17 cellular contexts compared by ENCODE assay signal in genomic region chr2:100000915-100001707, GRCh38.
A peak's percentile ranks its signal among the peaks of the same experiment; 100 is the strongest.
DNase-seq lines count a peak whose midpoint lies in the region; ATAC-seq lines count a peak whose summit lies in the region.
"Had no signal": no experiment of that assay in that cellular context is flagged by ENCODE, and none has a peak within 500 bp of the region (broad histone marks: within the 10 kb centered on the region; RNA-seq: fewer than 3 reads in every experiment).

No MANE protein-coding gene starts in this region.

- no peaks in the 10 kb centered on the region for H3K9me3 Mint-ChIP-seq in activated T-cell treated with anti-CD3 and anti-CD28 coated beads, Interleukin-2, amount 50 U/mL, for 4 hours
- no peaks in the 10 kb centered on the region for H3K9me3 Mint-ChIP-seq in activated CD8-positive, alpha-beta T cell treated with anti-CD3 and anti-CD28 coated beads, Interleukin-2, amount 10 ng/mL, durations not matched to agents 7 days and 5 days (ENCODE audit: insufficient read depth)
- H3K9me3 Mint-ChIP-seq in stimulated activated memory B cell treated with anti-CD40 and anti-IgM and Interleukin-4, amounts not matched to agents 10 μg/mL and 1 μg/mL and 100 μg/mL, for 72 hours: no peaks in the 10 kb centered on the region
- H3K9me3 Mint-ChIP-seq: stimulated activated naive CD8-positive, alpha-beta T cell treated with anti-CD3 and anti-CD28 coated beads, Interleukin-15, Interleukin-2, amounts not matched to agents 100 ng/mL and 50 ng/mL, for 24 hours had no signal

- H3K4me3 Mint-ChIP-seq in activated T-cell treated with anti-CD3 and anti-CD28 coated beads, Interleukin-2, amount 50 U/mL, for 4 hours: peak overlapping the region; percentile 49
- H3K4me3 Mint-ChIP-seq in activated CD8-positive, alpha-beta T cell treated with anti-CD3 and anti-CD28 coated beads, Interleukin-2, amount 10 ng/mL, durations not matched to agents 7 days and 5 days: peak overlapping the region; percentile 29
- no peak overlapping the region for H3K4me3 Mint-ChIP-seq in stimulated activated memory B cell treated with anti-CD40 and anti-IgM and Interleukin-4, amounts not matched to agents 10 μg/mL and 1 μg/mL and 100 μg/mL, for 72 hours
- H3K4me3 Mint-ChIP-seq: stimulated activated naive CD8-positive, alpha-beta T cell treated with anti-CD3 and anti-CD28 coated beads, Interleukin-15, Interleukin-2, amounts not matched to agents 100 ng/mL and 50 ng/mL, for 24 hours had no signal

- no peak for DNase-seq in activated T-cell treated with anti-CD3 and anti-CD28 coated beads, Interleukin-2, amount 50 U/mL, for 4 hours
- DNase-seq in activated T-cell treated with anti-CD3 and anti-CD28 coated beads, Interleukin-2, amount 50 U/mL, for 48 hours: no peak
- no peak for DNase-seq in activated CD8-positive, alpha-beta T cell treated with anti-CD3 and anti-CD28 coated beads, Interleukin-2, amount 10 ng/mL, durations not matched to agents 7 days and 5 days
- no peak for DNase-seq in SHP77 (lab: John Stamatoyannopoulos, UW)
- no peak for DNase-seq in NOMO-1 treated with DMSO at 0.1 percent for 48 hours (lab: John Stamatoyannopoulos, UW; ENCODE audit: unreplicated experiment)
- DNase-seq: activated gamma-delta T cell; amygdala; central memory CD4-positive, alpha-beta T cell; effector CD4-positive, alpha-beta T cell; glutamatergic neuron; NCI-H69; occipital lobe had no signal

- peaks cover 7% of the 10 kb centered on the region for H3K4me1 Mint-ChIP-seq in activated T-cell treated with anti-CD3 and anti-CD28 coated beads, Interleukin-2, amount 50 U/mL, for 4 hours (ENCODE audit: low read depth)
- peaks cover 6% of the 10 kb centered on the region for H3K4me1 Mint-ChIP-seq in activated CD8-positive, alpha-beta T cell treated with anti-CD3 and anti-CD28 coated beads, Interleukin-2, amount 10 ng/mL, durations not matched to agents 7 days and 5 days (ENCODE audit: low read depth)
- H3K4me1 Mint-ChIP-seq in stimulated activated memory B cell treated with anti-CD40 and anti-IgM and Interleukin-4, amounts not matched to agents 10 μg/mL and 1 μg/mL and 100 μg/mL, for 72 hours: peaks cover 12% of the 10 kb centered on the region

- POLR2A ChIA-PET in activated CD8-positive, alpha-beta T cell treated with anti-CD3 and anti-CD28 coated beads, Interleukin-2, amount 10 ng/mL, durations not matched to agents 7 days and 5 days (lab: Charles Lee): no interaction called here

- no peak overlapping the region for H3K27ac Mint-ChIP-seq in activated CD8-positive, alpha-beta T cell treated with anti-CD3 and anti-CD28 coated beads, Interleukin-2, amount 10 ng/mL, durations not matched to agents 7 days and 5 days
- peak overlapping the region; percentile 60 for H3K27ac Mint-ChIP-seq in stimulated activated memory B cell treated with anti-CD40 and anti-IgM and Interleukin-4, amounts not matched to agents 10 μg/mL and 1 μg/mL and 100 μg/mL, for 72 hours
- H3K27ac Mint-ChIP-seq: stimulated activated naive CD8-positive, alpha-beta T cell treated with anti-CD3 and anti-CD28 coated beads, Interleukin-15, Interleukin-2, amounts not matched to agents 100 ng/mL and 50 ng/mL, for 24 hours had no signal

- ATAC-seq in activated T-cell treated with anti-CD3 and anti-CD28 coated beads, Interleukin-2, amount 50 U/mL, for 4 hours: no peak
- peak; percentile 41 for ATAC-seq in HG03565 (IDR thresholded peaks at IDR 0.05; ENCODE audit: unreplicated experiment)
- ATAC-seq in activated CD8-positive, alpha-beta T cell treated with anti-CD3 and anti-CD28 coated beads, Interleukin-2, amount 10 ng/mL, durations not matched to agents 7 days and 5 days: no peak
- no peak for ATAC-seq in stimulated activated memory B cell treated with anti-CD40 and anti-IgM and Interleukin-4, amounts not matched to agents 10 μg/mL and 1 μg/mL and 100 μg/mL, for 72 hours
- no peak for ATAC-seq in HG02884 (IDR thresholded peaks at IDR 0.05; ENCODE audit: unreplicated experiment)
- ATAC-seq: SK-N-SH treated with all-trans-retinoic acid at 6 μM for 48 hours had no signal

- CTCF ChIA-PET in activated CD8-positive, alpha-beta T cell treated with anti-CD3 and anti-CD28 coated beads, Interleukin-2, amount 10 ng/mL, durations not matched to agents 7 days and 5 days (lab: Charles Lee): no interaction called here

- no peaks in the 10 kb centered on the region for H3K36me3 Mint-ChIP-seq in activated T-cell treated with anti-CD3 and anti-CD28 coated beads, Interleukin-2, amount 50 U/mL, for 4 hours (ENCODE audit: insufficient read depth)
- H3K36me3 Mint-ChIP-seq in activated CD8-positive, alpha-beta T cell treated with anti-CD3 and anti-CD28 coated beads, Interleukin-2, amount 10 ng/mL, durations not matched to agents 7 days and 5 days (ENCODE audit: low read depth): no peaks in the 10 kb centered on the region
- H3K36me3 Mint-ChIP-seq in stimulated activated memory B cell treated with anti-CD40 and anti-IgM and Interleukin-4, amounts not matched to agents 10 μg/mL and 1 μg/mL and 100 μg/mL, for 72 hours: peaks cover 28% of the 10 kb centered on the region

- no peaks in the 10 kb centered on the region for H3K27me3 Mint-ChIP-seq in activated T-cell treated with anti-CD3 and anti-CD28 coated beads, Interleukin-2, amount 50 U/mL, for 4 hours (ENCODE audit: low read depth)
- H3K27me3 Mint-ChIP-seq in activated CD8-positive, alpha-beta T cell treated with anti-CD3 and anti-CD28 coated beads, Interleukin-2, amount 10 ng/mL, durations not matched to agents 7 days and 5 days (ENCODE audit: low read depth): no peaks in the 10 kb centered on the region
- H3K27me3 Mint-ChIP-seq in stimulated activated memory B cell treated with anti-CD40 and anti-IgM and Interleukin-4, amounts not matched to agents 10 μg/mL and 1 μg/mL and 100 μg/mL, for 72 hours: no peaks in the 10 kb centered on the region
- H3K27me3 Mint-ChIP-seq: stimulated activated naive CD8-positive, alpha-beta T cell treated with anti-CD3 and anti-CD28 coated beads, Interleukin-15, Interleukin-2, amounts not matched to agents 100 ng/mL and 50 ng/mL, for 24 hours had no signal
